In genomic region chr16:82967424-82967823, GRCh38 we compare ENCODE assay signal across 33 cellular contexts.
A peak's percentile ranks its signal among the peaks of the same experiment; 100 is the strongest.
DNase-seq lines count a peak whose midpoint lies in the region; ATAC-seq and TF ChIP-seq lines count a peak whose summit lies in the region.
"Had no signal": no experiment of that assay in that cellular context is flagged by ENCODE, and none has a peak within 500 bp of the region (broad histone marks: within the 10 kb centered on the region; RNA-seq: fewer than 3 reads in every experiment).

No MANE protein-coding gene starts in this region.

- H3K36me3 Mint-ChIP-seq in T-helper 1 cell treated with Interleukin-12 subunit alpha and Interleukin-12 subunit beta and Interleukin-4 antibody, amounts not matched to agents 30 μg/mL and 1 μg/mL, for 36 hours (ENCODE audit: low read depth), result no peaks in the 10 kb centered on the region
- H3K36me3 Mint-ChIP-seq: CD14-positive monocyte; CD4-positive, alpha-beta memory T cell; CD4-positive, CD25-positive, alpha-beta regulatory T cell; CD8-positive, alpha-beta memory T cell; CD8-positive, alpha-beta T cell had no signal

- no peak overlapping the region for H3K4me2 ChIP-seq in Karpas-422 (ENCODE audit: low read depth, low read length, poor library complexity, severe bottlenecking)
- H3K4me2 ChIP-seq: A549; BLaER1; BLaER1 treated with 17β-estradiol and CSF1 and Interleukin-3, amounts not matched to agents 10 nM and 100 nM had no signal

- no peak for DNase-seq in T-helper 1 cell
- no peak for DNase-seq in Karpas-422
- DNase-seq in spleen, result peak; percentile 76
- DNase-seq in HT-29 (ENCODE audit: low spot score), result no peak
- DNase-seq: 8988T; ACHN; AML-193; BE2C; C1 segment of cervical spinal cord; Caco-2; Calu3; CD4-positive, alpha-beta memory T cell; CD4-positive, alpha-beta T cell; CD4-positive, CD25-positive, alpha-beta regulatory T cell; CD8-positive, alpha-beta memory T cell; CD8-positive, alpha-beta T cell; COR-L47; DMS 273 treated with DMSO at 0.1 percent for 48 hours; DMS153; DMS53; DMS79; DMS79 treated with DMSO at 0.1 percent for 48 hours; DND-41; EL had no signal

- no peaks in the 10 kb centered on the region for H3K27me3 ChIP-seq in Karpas-422 (ENCODE audit: low read length)
- H3K27me3 ChIP-seq in spleen (replicated peaks in 1 of 7), result no peaks in the 10 kb centered on the region
- H3K27me3 ChIP-seq: BE2C, BLaER1 had no signal

- no peaks in the 10 kb centered on the region for H3K79me2 ChIP-seq in Karpas-422 (ENCODE audit: low read length)

- no peaks in the 10 kb centered on the region for H4K20me1 ChIP-seq in Karpas-422 (ENCODE audit: insufficient read depth, low read depth, low read length)
- H4K20me1 ChIP-seq: BLaER1; BLaER1 treated with 17β-estradiol and CSF1 and Interleukin-3, amounts not matched to agents 10 nM and 100 nM had no signal

- H3K36me3 ChIP-seq in Karpas-422 (ENCODE audit: insufficient read depth, low read length) (no peaks in the 10 kb centered on the region), spleen (no peaks in the 10 kb centered on the region)
- H3K36me3 ChIP-seq: BE2C; BLaER1; BLaER1 treated with 17β-estradiol and CSF1 and Interleukin-3, amounts not matched to agents 10 nM and 100 nM had no signal

- no peaks in the 10 kb centered on the region for H3K4me1 Mint-ChIP-seq in T-helper 1 cell treated with Interleukin-12 subunit alpha and Interleukin-12 subunit beta and Interleukin-4 antibody, amounts not matched to agents 30 μg/mL and 1 μg/mL, for 36 hours (ENCODE audit: low read depth)
- H3K4me1 Mint-ChIP-seq: B cell; CD14-positive monocyte; CD4-positive, alpha-beta memory T cell; CD4-positive, CD25-positive, alpha-beta regulatory T cell; CD8-positive, alpha-beta memory T cell had no signal

- H3K4me1 ChIP-seq in Karpas-422 (ENCODE audit: low read length) (peaks cover 24% of the 10 kb centered on the region), spleen (no peaks in the 10 kb centered on the region)
- H3K4me1 ChIP-seq: A549; BE2C; BLaER1; BLaER1 treated with 17β-estradiol and CSF1 and Interleukin-3, amounts not matched to agents 10 nM and 100 nM; Caco-2 had no signal

- peak overlapping the region; percentile 24 for H3K27ac Mint-ChIP-seq in T-helper 1 cell treated with Interleukin-12 subunit alpha and Interleukin-12 subunit beta and Interleukin-4 antibody, amounts not matched to agents 30 μg/mL and 1 μg/mL, for 36 hours
- H3K27ac Mint-ChIP-seq: B cell; CD14-positive monocyte; CD4-positive, alpha-beta memory T cell; CD4-positive, alpha-beta T cell; CD4-positive, CD25-positive, alpha-beta regulatory T cell; CD8-positive, alpha-beta memory T cell; CD8-positive, alpha-beta T cell had no signal

- H2AFZ ChIP-seq in Karpas-422 (ENCODE audit: low read length), result peak overlapping the region; percentile 64

- no peak overlapping the region for H3K9ac ChIP-seq in Karpas-422 (ENCODE audit: low read length)
- H3K9ac ChIP-seq: BLaER1; BLaER1 treated with 17β-estradiol and CSF1 and Interleukin-3, amounts not matched to agents 10 nM and 100 nM had no signal

- H3K9me2 ChIP-seq in Karpas-422 (replicated peaks; ENCODE audit: insufficient read depth, low read length), result no peaks in the 10 kb centered on the region

- H3K4me3 ChIP-seq in Karpas-422 (ENCODE audit: low read length) (no peak overlapping the region), spleen (no peak overlapping the region)
- H3K4me3 ChIP-seq: A549; BLaER1; BLaER1 treated with 17β-estradiol and CSF1 and Interleukin-3, amounts not matched to agents 10 nM and 100 nM had no signal

- peaks cover 10% of the 10 kb centered on the region for H3K9me3 Mint-ChIP-seq in T-helper 1 cell treated with Interleukin-12 subunit alpha and Interleukin-12 subunit beta and Interleukin-4 antibody, amounts not matched to agents 30 μg/mL and 1 μg/mL, for 36 hours

- intact Hi-C loops in spleen (cut with DNase I; ENCODE audit: low total_unique reads), result no loop called here

- no peaks in the 10 kb centered on the region for H3K27me3 Mint-ChIP-seq in T-helper 1 cell treated with Interleukin-12 subunit alpha and Interleukin-12 subunit beta and Interleukin-4 antibody, amounts not matched to agents 30 μg/mL and 1 μg/mL, for 36 hours (ENCODE audit: low read depth)
- H3K27me3 Mint-ChIP-seq: B cell; CD4-positive, alpha-beta memory T cell; CD4-positive, alpha-beta T cell; CD4-positive, CD25-positive, alpha-beta regulatory T cell; CD8-positive, alpha-beta memory T cell had no signal

- ATAC-seq in HG02642 (IDR thresholded peaks at IDR 0.05; ENCODE audit: poor library complexity, unreplicated experiment), result no peak
- ATAC-seq: A549; CD8-positive, alpha-beta T cell had no signal

- TF ChIP-seq POLR2A in spleen (IDR thresholded peaks at IDR 0.05), result no peak

- TF ChIP-seq CTCF in spleen (IDR thresholded peaks at IDR 0.05 in 8 of 11, conservative IDR thresholded peaks at IDR 0.05 in 3 of 11), result no peak

- H3K9me3 ChIP-seq in Karpas-422 (ENCODE audit: low read length) (no peaks in the 10 kb centered on the region), spleen (peaks cover 0 to 23% (median 0%) of the 10 kb centered on the region in 8 donors)
- H3K9me3 ChIP-seq: A549, BE2C, BLaER1 had no signal

- 62 to 72% (median 62%) methylated on average over 7 of the region's 7 CpGs for WGBS in spleen, 5 donors

- H3K4me3 Mint-ChIP-seq in T-helper 1 cell treated with Interleukin-12 subunit alpha and Interleukin-12 subunit beta and Interleukin-4 antibody, amounts not matched to agents 30 μg/mL and 1 μg/mL, for 36 hours, result no peak overlapping the region
- H3K4me3 Mint-ChIP-seq: B cell; CD14-positive monocyte; CD4-positive, alpha-beta memory T cell; CD4-positive, alpha-beta T cell; CD4-positive, CD25-positive, alpha-beta regulatory T cell; CD8-positive, alpha-beta memory T cell; CD8-positive, alpha-beta T cell had no signal

- H3K27ac ChIP-seq in Karpas-422 (ENCODE audit: low read length), result no peak overlapping the region
- no peak overlapping the region for H3K27ac ChIP-seq in spleen
- H3K27ac ChIP-seq: 22Rv1; A549; BLaER1; BLaER1 treated with 17β-estradiol and CSF1 and Interleukin-3, amounts not matched to agents 10 nM and 100 nM; C4-2B had no signal
